10 cellular contexts compared by ENCODE assay signal in genomic region chr15:98684441-98684840, GRCh38. TPM values are rescaled to one million over a fixed set of nuclear protein-coding genes. Genes with fewer than 3 reads are reported as not detected.
DNase-seq lines count a peak whose midpoint lies in the region; TF ChIP-seq lines count a peak whose summit lies in the region.
"Had no signal": no experiment of that assay in that cellular context is flagged by ENCODE, and none has a peak within 500 bp of the region (broad histone marks: within the 10 kb centered on the region; RNA-seq: fewer than 3 reads in every experiment).

No MANE protein-coding gene starts in this region.

- WGBS in mesenchymal stem cell: 62% methylated on average over 2 of the region's 5 CpGs

- DNase-seq in AG10803 (ENCODE audit: low read depth) (peak; percentile 86), LHCN-M2 (ENCODE audit: low read depth) (peak; percentile 62), breast epithelium (ENCODE audit: low spot score in 2 of 2) (no peak), mesenchymal stem cell (peak; percentile 71), GDM1 (lab: John Stamatoyannopoulos, UW) (no peak), NCI-H1105 (lab: John Stamatoyannopoulos, UW) (no peak), KG1 (lab: John Stamatoyannopoulos, UW) (no peak)
- DNase-seq in stimulated activated CD4-positive, alpha-beta T cell treated with anti-CD3 and anti-CD28 coated beads, Interleukin-4, amount 100 ng/mL, for 24 hours: no peak
- DNase-seq: CD8-positive, alpha-beta memory T cell; small intestine had no signal

- H3K9me3 ChIP-seq in breast epithelium (no peaks in the 10 kb centered on the region), mesenchymal stem cell (ENCODE audit: control insufficient read depth, low read length) (no peaks in the 10 kb centered on the region)

- no peak overlapping the region for H4K8ac ChIP-seq in mesenchymal stem cell (ENCODE audit: low read length)

- H2BK120ac ChIP-seq in mesenchymal stem cell (ENCODE audit: low read depth, low read length): no peak overlapping the region

- H3K27me3 ChIP-seq in breast epithelium (no peaks in the 10 kb centered on the region), mesenchymal stem cell (ENCODE audit: control insufficient read depth in 1 of 2, insufficient read depth in 1 of 2, low read length in 2 of 2) (no peaks in the 10 kb centered on the region)

- H3K23ac ChIP-seq in mesenchymal stem cell (ENCODE audit: low read length in 2 of 2): no peak overlapping the region

- H3K4me1 ChIP-seq in breast epithelium (peaks cover 7 to 15% of the 10 kb centered on the region in 2 donors), mesenchymal stem cell (ENCODE audit: control insufficient read depth, insufficient read depth, low read depth, low read length) (peaks cover 24% of the 10 kb centered on the region)

- no peak overlapping the region for H2BK12ac ChIP-seq in mesenchymal stem cell (ENCODE audit: low read length in 2 of 2)

- no peak overlapping the region for H2BK15ac ChIP-seq in mesenchymal stem cell (ENCODE audit: low read depth, poor library complexity, severe bottlenecking)

- no peak overlapping the region for H3K4ac ChIP-seq in mesenchymal stem cell (ENCODE audit: low read depth in 1 of 2, low read length in 2 of 2)

- H3K9ac ChIP-seq in mesenchymal stem cell (ENCODE audit: low read length): peak overlapping the region; percentile 26

- intact Hi-C loops in breast epithelium (cut with DNase I; ENCODE audit: low total_unique reads): no loop called here

- H2BK5ac ChIP-seq in mesenchymal stem cell (ENCODE audit: low read depth, low read length, poor library complexity, severe bottlenecking): peak overlapping the region; percentile 33

- no peak overlapping the region for H2AFZ ChIP-seq in mesenchymal stem cell (ENCODE audit: low read depth, low read length)

- no peak overlapping the region for H4K91ac ChIP-seq in mesenchymal stem cell (ENCODE audit: low read length)

- H3K79me1 ChIP-seq in mesenchymal stem cell (replicated peaks; ENCODE audit: low read length, poor library complexity, severe bottlenecking): peaks cover 20% of the 10 kb centered on the region

- H3K4me2 ChIP-seq in mesenchymal stem cell (ENCODE audit: low read length, poor library complexity, severe bottlenecking): no peak overlapping the region

- H3K36me3 ChIP-seq in breast epithelium: no peaks in the 10 kb centered on the region
- H3K36me3 ChIP-seq in mesenchymal stem cell (ENCODE audit: control insufficient read depth in 1 of 2, insufficient read depth in 2 of 2, low read depth in 1 of 2, low read length in 2 of 2): no peaks in the 10 kb centered on the region

- no peak overlapping the region for H3K18ac ChIP-seq in mesenchymal stem cell (ENCODE audit: low read depth in 1 of 2, low read length in 2 of 2)

- H3K4me3 ChIP-seq in AG10803 (ENCODE audit: low read length) (no peak overlapping the region; the same call in 1 of the 2 replicates), breast epithelium (no peak overlapping the region), mesenchymal stem cell (ENCODE audit: insufficient read depth in 1 of 2, low read depth in 1 of 2, low read length in 2 of 2) (peak overlapping the region in 1 of 2 experiments; percentile 20)

- TF ChIP-seq POLR2A in breast epithelium (IDR thresholded peaks at IDR 0.05): no peak

- H3K14ac ChIP-seq in mesenchymal stem cell (ENCODE audit: low read length in 2 of 2): no peak overlapping the region

- TF ChIP-seq CTCF in AG10803 (conservative IDR thresholded peaks at IDR 0.05; ENCODE audit: low read length) (no peak), breast epithelium (IDR thresholded peaks at IDR 0.05) (no peak)

- peak overlapping the region; percentile 35 for H2AK5ac ChIP-seq in mesenchymal stem cell (ENCODE audit: low read length, severe bottlenecking)

- H3K27ac ChIP-seq in breast epithelium (peak overlapping the region; percentile 41 to 59), mesenchymal stem cell (ENCODE audit: low read length, poor library complexity, severe bottlenecking) (peak overlapping the region; percentile 56)

RNA-seq across cellular contexts. Expression of gene IGF1R, which starts 36.1 kb away (rescaled TPM):
- total RNA-seq in LHCN-M2 (2014; rRNA removed) (8.5 and 8.8 TPM in 2 replicates), breast epithelium (100 to 1,000 TPM in 2 of 3 donors, 10 to 100 TPM in 1; 61.8 to 146 (median 103) TPM)
- polyA plus RNA-seq in LHCN-M2 (2012): 19.5 TPM
- polyA plus RNA-seq in mesenchymal stem cell (2013, experiment 1 of 2): 28.5 TPM
- 29.2 TPM for polyA plus RNA-seq in mesenchymal stem cell (2013, experiment 2 of 2)

Comparison
In these comparisons a context has a peak if more than half of its experiments do, and no peak if none do; other contexts are left out.
1. DNase-seq: peak in AG10803 (single experiment), LHCN-M2 (single experiment) and mesenchymal stem cell (single experiment); none in breast epithelium (0 of 2), GDM1 (single experiment), NCI-H1105 (single experiment), KG1 (single experiment) and stimulated activated CD4-positive, alpha-beta T cell treated with anti-CD3 and anti-CD28 coated beads, Interleukin-4, amount 100 ng/mL, for 24 hours (single experiment).